17 cellular contexts compared by ENCODE assay signal in genomic region chr14:86015916-86016315, GRCh38.
"Had no signal": no experiment of that assay in that cellular context is flagged by ENCODE, and none has a peak within 500 bp of the region (broad histone marks: within the 10 kb centered on the region; RNA-seq: fewer than 3 reads in every experiment).

No MANE protein-coding gene starts in this region.

- H3K9me3 ChIP-seq: ascending aorta, tibial artery had no signal

- H3K27ac ChIP-seq: ascending aorta, hepatocyte, left ventricle myocardium inferior, parathyroid adenoma, tibial artery had no signal

- H3K27me3 ChIP-seq: ascending aorta, hepatocyte, tibial artery had no signal

- H3K36me3 ChIP-seq: ascending aorta, left ventricle myocardium inferior, tibial artery had no signal

- ATAC-seq: effector memory CD8-positive, alpha-beta T cell; naive thymus-derived CD8-positive, alpha-beta T cell; stimulated activated naive B cell treated with anti-CD40 and anti-IgM and Interleukin-4, amounts not matched to agents 10 μg/mL and 1 μg/mL and 100 μg/mL, for 72 hours had no signal

- DNase-seq: activated CD4-positive, CD25-positive, alpha-beta regulatory T cell treated with anti-CD3 and anti-CD28 coated beads, Interleukin-2, amount 50 U/mL, for 72 hours; activated naive CD4-positive, alpha-beta T cell; activated naive CD8-positive, alpha-beta T cell treated with anti-CD3 and anti-CD28 coated beads, Interleukin-2, amount 10 ng/mL, durations not matched to agents 7 days and 5 days; central memory CD4-positive, alpha-beta T cell; effector memory CD8-positive, alpha-beta T cell; kidney; left ventricle myocardium inferior; naive thymus-derived CD8-positive, alpha-beta T cell; retina; stimulated activated CD4-positive, alpha-beta T cell treated with anti-CD3 and anti-CD28 coated beads, Interleukin-2, amount 100 ng/mL, for 48 hours; stimulated activated naive B cell treated with anti-CD40 and anti-IgM and Interleukin-4, amounts not matched to agents 10 μg/mL and 1 μg/mL and 100 μg/mL, for 72 hours; T-helper 1 cell; T1000; tibial artery had no signal

- H3K4me3 ChIP-seq: ascending aorta, hepatocyte, left ventricle myocardium inferior, tibial artery had no signal

- H3K4me1 ChIP-seq: ascending aorta, left ventricle myocardium inferior, parathyroid adenoma, tibial artery had no signal
